Comparison of ENCODE assay signal across 19 cellular contexts in the genomic region with DNA sequence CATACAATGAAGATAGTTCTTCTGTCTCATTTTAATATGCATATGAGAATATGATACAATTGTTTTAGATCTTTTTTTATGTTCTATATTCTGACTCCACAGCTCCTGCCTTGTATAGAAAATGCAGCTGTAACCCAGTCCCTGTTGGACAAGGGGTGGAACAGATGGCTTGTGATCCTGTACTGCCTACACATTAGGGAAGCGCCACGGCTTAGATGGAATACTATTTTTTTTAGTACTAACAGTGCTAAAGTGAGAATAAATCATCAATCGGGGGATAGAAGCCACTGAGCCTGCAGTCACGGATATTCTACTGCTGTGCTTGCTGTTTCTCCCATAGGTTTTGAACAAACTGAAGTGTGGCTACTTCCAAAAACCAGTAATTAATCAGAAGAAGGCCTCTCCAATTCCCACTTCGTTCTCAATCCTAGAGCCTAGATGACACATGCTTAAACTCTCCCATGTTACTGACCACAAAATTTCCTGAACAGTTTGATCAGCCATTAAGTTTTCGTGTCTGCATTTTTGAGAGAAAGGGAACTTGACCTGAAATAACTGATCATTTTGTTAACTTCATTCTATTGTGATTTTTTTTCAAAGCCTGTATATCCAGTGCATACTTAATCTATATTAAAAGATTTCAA.
DNase-seq lines count a peak whose midpoint lies in the region; ATAC-seq, FAIRE-seq and TF ChIP-seq lines count a peak whose summit lies in the region.
"Had no signal": no experiment of that assay in that cellular context is flagged by ENCODE, and none has a peak within 500 bp of the region (broad histone marks: within the 10 kb centered on the region; RNA-seq: fewer than 3 reads in every experiment).

No MANE protein-coding gene starts in this region.

- no peak overlapping the region for H3K23ac ChIP-seq in IMR-90 (ENCODE audit: low read depth, low read length)

- H3K27me3 Mint-ChIP-seq in astrocyte (ENCODE audit: low read depth, unreplicated experiment) (no peaks in the 10 kb centered on the region), nephron progenitor cell (ENCODE audit: low read depth, poor library complexity) (peaks cover 6% of the 10 kb centered on the region)
- no peaks in the 10 kb centered on the region for H3K27me3 Mint-ChIP-seq in activated T-helper 2 cell treated with anti-CD3 and anti-CD28 coated beads, Interferon-gamma antibody, Interleukin-2, Interleukin-4, amounts not matched to agents 10 μg/mL and 5 μg/mL and 100 μg/mL, durations not matched to agents 14 hours and 24 hours and 36 hours (ENCODE audit: low read depth)
- H3K27me3 Mint-ChIP-seq: CD4-positive, alpha-beta memory T cell had no signal

- H2BK5ac ChIP-seq in IMR-90 (ENCODE audit: low read depth, low read length, poor library complexity, severe bottlenecking), result no peak overlapping the region

- no peak overlapping the region for H3K27ac Mint-ChIP-seq in astrocyte (ENCODE audit: unreplicated experiment)
- H3K27ac Mint-ChIP-seq in nephron progenitor cell, result peak overlapping the region; percentile 43
- no peak overlapping the region for H3K27ac Mint-ChIP-seq in activated T-helper 2 cell treated with anti-CD3 and anti-CD28 coated beads, Interferon-gamma antibody, Interleukin-2, Interleukin-4, amounts not matched to agents 10 μg/mL and 5 μg/mL and 100 μg/mL, durations not matched to agents 14 hours and 24 hours and 36 hours
- H3K27ac Mint-ChIP-seq: CD4-positive, alpha-beta memory T cell had no signal

- CTCF ChIA-PET in IMR-90 (lab: Yijun Ruan, JAX), result no interaction called here

- H3K4me1 ChIP-seq in IMR-90 (ENCODE audit: control insufficient read depth, insufficient read depth, low read length), result no peaks in the 10 kb centered on the region
- peaks cover 4% of the 10 kb centered on the region for H3K4me1 ChIP-seq in astrocyte (ENCODE audit: insufficient read depth, low read length)

- H3K56ac ChIP-seq in IMR-90 (ENCODE audit: extremely low read depth, insufficient read depth, low read length), result no peak overlapping the region

- FAIRE-seq in astrocyte (lab: Jason Lieb, UNC), result no peak
- FAIRE-seq: TTC549 had no signal

- H2BK15ac ChIP-seq in IMR-90 (ENCODE audit: low read depth, low read length), result no peak overlapping the region

- H3K9ac ChIP-seq in IMR-90 (ENCODE audit: low read depth, low read length) (no peak overlapping the region), astrocyte (ENCODE audit: low read length) (no peak overlapping the region)

- H3K4me1 Mint-ChIP-seq in astrocyte (ENCODE audit: low read depth, unreplicated experiment) (peaks cover 6% of the 10 kb centered on the region), nephron progenitor cell (no peaks in the 10 kb centered on the region)
- no peaks in the 10 kb centered on the region for H3K4me1 Mint-ChIP-seq in activated T-helper 2 cell treated with anti-CD3 and anti-CD28 coated beads, Interferon-gamma antibody, Interleukin-2, Interleukin-4, amounts not matched to agents 10 μg/mL and 5 μg/mL and 100 μg/mL, durations not matched to agents 14 hours and 24 hours and 36 hours (ENCODE audit: low read depth)
- H3K4me1 Mint-ChIP-seq: CD4-positive, alpha-beta memory T cell; neural crest cell had no signal

- no TSS peak for BruUV-seq in IMR-90 (replicated peaks; lab: Mats Ljungman, UMichigan)

- no peak overlapping the region for H2BK20ac ChIP-seq in IMR-90 (ENCODE audit: low read depth, low read length)

- H3K27ac ChIP-seq in IMR-90 (ENCODE audit: insufficient read depth, low read length) (no peak overlapping the region), astrocyte (ENCODE audit: low read depth, low read length) (no peak overlapping the region), substantia nigra (ENCODE audit: low read depth, low read length, poor library complexity, severe bottlenecking) (no peak overlapping the region)
- H3K27ac ChIP-seq: cardiac muscle cell had no signal

- H3K9me1 ChIP-seq in IMR-90 (ENCODE audit: insufficient read depth, low read length), result no peaks in the 10 kb centered on the region

- H3K4me3 Mint-ChIP-seq in astrocyte (ENCODE audit: unreplicated experiment), result no peak overlapping the region
- H3K4me3 Mint-ChIP-seq in nephron progenitor cell, result no peak overlapping the region
- no peak overlapping the region for H3K4me3 Mint-ChIP-seq in activated T-helper 2 cell treated with anti-CD3 and anti-CD28 coated beads, Interferon-gamma antibody, Interleukin-2, Interleukin-4, amounts not matched to agents 10 μg/mL and 5 μg/mL and 100 μg/mL, durations not matched to agents 14 hours and 24 hours and 36 hours (ENCODE audit: low read depth)
- H3K4me3 Mint-ChIP-seq: CD4-positive, alpha-beta memory T cell; neural crest cell had no signal

- 33% methylated on average over 1 of the region's 6 CpGs; no CpG with 5 or more reads in 1 of the 2 experiments for WGBS in IMR-90 (ENCODE audit: extremely low coverage in 2 of 2, insufficient read length in 1 of 2), 2 experiments

- no peak overlapping the region for H3K14ac ChIP-seq in IMR-90 (replicated peaks; ENCODE audit: low read depth, low read length)

- intact Hi-C loops in IMR-90 (cut with micrococcal nuclease), result no loop called here
- intact Hi-C loops in activated T-helper 2 cell treated with anti-CD3 and anti-CD28 coated beads, Interferon-gamma antibody, Interleukin-2, Interleukin-4, amounts not matched to agents 10 μg/mL and 5 μg/mL and 100 μg/mL, durations not matched to agents 14 hours and 24 hours and 36 hours (cut with micrococcal nuclease), result no loop called here

- no peak overlapping the region for H3K4ac ChIP-seq in IMR-90 (ENCODE audit: low read depth, low read length)

- no peak for TF ChIP-seq POLR2A in IMR-90 (IDR thresholded peaks at IDR 0.05; ENCODE audit: low read depth, low read length)

- H3K36me3 ChIP-seq in IMR-90 (ENCODE audit: control insufficient read depth, insufficient read depth, low read length), result no peaks in the 10 kb centered on the region
- H3K36me3 ChIP-seq in astrocyte (ENCODE audit: insufficient read depth, low read length), result no peaks in the 10 kb centered on the region
- H3K36me3 ChIP-seq: cardiac muscle cell had no signal

- H3K79me2 ChIP-seq in astrocyte (ENCODE audit: insufficient read depth, low read length), result no peaks in the 10 kb centered on the region

- DNase-seq in Daoy (ENCODE audit: low read depth) (peak; percentile 43), IMR-90 (peak; percentile 21), astrocyte (ENCODE audit: low read depth) (peak; percentile 95), nephron progenitor cell (no peak), substantia nigra (lab: John Stamatoyannopoulos, UW) (no peak), NK-92 (lab: John Stamatoyannopoulos, UW; ENCODE audit: unreplicated experiment) (no peak)
- no peak for DNase-seq in activated T-helper 2 cell treated with anti-CD3 and anti-CD28 coated beads, Interferon-gamma antibody, Interleukin-2, Interleukin-4, amounts not matched to agents 10 μg/mL and 5 μg/mL and 100 μg/mL, durations not matched to agents 14 hours and 24 hours and 36 hours (ENCODE audit: low spot score)
- DNase-seq: activated CD4-positive, alpha-beta T cell treated with anti-CD3 and anti-CD28 coated beads for 4 hours; CD4-positive, alpha-beta memory T cell; foreskin melanocyte; midbrain; MM.1S; NCI-H1930; NCI-H510A treated with DMSO at 0.1 percent for 48 hours; SHP77 treated with DMSO at 0.1 percent for 48 hours had no signal

- no peak overlapping the region for H2BK120ac ChIP-seq in IMR-90 (ENCODE audit: low read depth, low read length)

- no peak for ATAC-seq in IMR-90 (ENCODE audit: low read depth)
- ATAC-seq in HG02885 (IDR thresholded peaks at IDR 0.05; ENCODE audit: poor library complexity, unreplicated experiment), result no peak

- TF ChIP-seq CTCF in IMR-90 (conservative IDR thresholded peaks at IDR 0.05; ENCODE audit: low read depth, low read length), result no peak
- TF ChIP-seq CTCF in astrocyte (IDR thresholded peaks at IDR 0.05; ENCODE audit: insufficient read depth, low read depth, low read length), result no peak
- TF ChIP-seq CTCF in nephron progenitor cell (IDR thresholded peaks at IDR 0.05), result no peak

- dilution Hi-C loops in IMR-90 (cut with HindIII; ENCODE audit: low sequenced_read_pairs, unreplicated experiment), result no loop called here

- H3K27me3 ChIP-seq in IMR-90 (ENCODE audit: control insufficient read depth, insufficient read depth, low read length), result no peaks in the 10 kb centered on the region
- H3K27me3 ChIP-seq in astrocyte (ENCODE audit: insufficient read depth, low read length), result no peaks in the 10 kb centered on the region
- H3K27me3 ChIP-seq: cardiac muscle cell had no signal

- no peak overlapping the region for H3K18ac ChIP-seq in IMR-90 (ENCODE audit: low read depth, low read length)

- POLR2A ChIA-PET in IMR-90 (lab: Charles Lee; ENCODE audit: unreplicated experiment), result no interaction called here

- H3K36me3 Mint-ChIP-seq in astrocyte (ENCODE audit: low read depth, unreplicated experiment) (no peaks in the 10 kb centered on the region), nephron progenitor cell (ENCODE audit: low read depth) (no peaks in the 10 kb centered on the region)
- no peaks in the 10 kb centered on the region for H3K36me3 Mint-ChIP-seq in activated T-helper 2 cell treated with anti-CD3 and anti-CD28 coated beads, Interferon-gamma antibody, Interleukin-2, Interleukin-4, amounts not matched to agents 10 μg/mL and 5 μg/mL and 100 μg/mL, durations not matched to agents 14 hours and 24 hours and 36 hours (ENCODE audit: low read depth)
- H3K36me3 Mint-ChIP-seq: CD4-positive, alpha-beta memory T cell had no signal

- TF ChIP-seq RAD21 in IMR-90 (IDR thresholded peaks at IDR 0.05; ENCODE audit: low read length), result no peak

- no peak overlapping the region for H4K5ac ChIP-seq in IMR-90 (ENCODE audit: low read depth, low read length)

- H3K4me2 ChIP-seq in IMR-90 (ENCODE audit: low read depth, low read length) (no peak overlapping the region), astrocyte (ENCODE audit: low read length) (peak overlapping the region; percentile 51)

- in situ Hi-C loops in IMR-90 (cut with MboI; ENCODE audit: low sequenced_read_pairs), result no loop called here

- H3K4me3 ChIP-seq in IMR-90 (ENCODE audit: insufficient read depth, low read depth, low read length), result no peak overlapping the region
- H3K4me3 ChIP-seq in astrocyte (ENCODE audit: insufficient read depth, low read depth, low read length), result no peak overlapping the region
- H3K4me3 ChIP-seq: cardiac muscle cell had no signal

- no peak overlapping the region for H2AFZ ChIP-seq in IMR-90 (replicated peaks; ENCODE audit: low read length, poor library complexity)
- peak overlapping the region; percentile 31 for H2AFZ ChIP-seq in astrocyte (ENCODE audit: low read depth, low read length)

- H3K9me3 ChIP-seq in IMR-90 (ENCODE audit: control insufficient read depth, insufficient read depth, low read length), result no peaks in the 10 kb centered on the region
- H3K9me3 ChIP-seq in astrocyte (ENCODE audit: insufficient read depth, low read depth, low read length), result no peaks in the 10 kb centered on the region

- H3K9me3 Mint-ChIP-seq in astrocyte (ENCODE audit: unreplicated experiment), result peaks cover 8% of the 10 kb centered on the region
- H3K9me3 Mint-ChIP-seq in nephron progenitor cell, result peaks cover 29% of the 10 kb centered on the region
- peaks cover 49% of the 10 kb centered on the region for H3K9me3 Mint-ChIP-seq in activated T-helper 2 cell treated with anti-CD3 and anti-CD28 coated beads, Interferon-gamma antibody, Interleukin-2, Interleukin-4, amounts not matched to agents 10 μg/mL and 5 μg/mL and 100 μg/mL, durations not matched to agents 14 hours and 24 hours and 36 hours

- H2AK9ac ChIP-seq in IMR-90 (replicated peaks; ENCODE audit: low read depth, low read length, poor library complexity), result no peak overlapping the region

- no peak overlapping the region for H2AK5ac ChIP-seq in IMR-90 (ENCODE audit: low read depth, low read length)

- no peak overlapping the region for H4K8ac ChIP-seq in IMR-90 (ENCODE audit: low read depth in 2 of 2, low read length in 2 of 2)

- H4K20me1 ChIP-seq in IMR-90 (ENCODE audit: insufficient read depth, low read length), result no peaks in the 10 kb centered on the region
- H4K20me1 ChIP-seq in astrocyte (ENCODE audit: insufficient read depth, low read length), result no peaks in the 10 kb centered on the region

- no peaks in the 10 kb centered on the region for H3K79me1 ChIP-seq in IMR-90 (ENCODE audit: low read depth in 1 of 2, low read length in 2 of 2)

- no peak overlapping the region for H4K91ac ChIP-seq in IMR-90 (ENCODE audit: insufficient read depth, low read depth, low read length)

Comparison
In these comparisons a context has a peak if more than half of its experiments do, and no peak if none do; other contexts are left out.
1. DNase-seq: peak in Daoy (single experiment), IMR-90 (single experiment) and astrocyte (single experiment); none in nephron progenitor cell (single experiment), substantia nigra (0 of 49), activated T-helper 2 cell treated with anti-CD3 and anti-CD28 coated beads, Interferon-gamma antibody, Interleukin-2, Interleukin-4, amounts not matched to agents 10 μg/mL and 5 μg/mL and 100 μg/mL, durations not matched to agents 14 hours and 24 hours and 36 hours (single experiment) and NK-92 (single experiment).